8 cellular contexts compared by ENCODE assay signal in genomic region chr1:93909146-93910050, GRCh38. TPM values are rescaled to one million over a fixed set of nuclear protein-coding genes. Genes with fewer than 3 reads are reported as not detected.
DNase-seq lines count a peak whose midpoint lies in the region; ATAC-seq and TF ChIP-seq lines count a peak whose summit lies in the region.

GCLM (minus strand) TSS chr1:93909430; CDS start chr1:93909163, 267 bp downstream.

- DNase-seq in COLO829 (ENCODE audit: low spot score) (peak; percentile 45), HPDE6-E6E7 (ENCODE audit: extremely low spot score) (peak; percentile 84), NOMO-1 (lab: John Stamatoyannopoulos, UW; ENCODE audit: unreplicated experiment in 2 of 2) (peak; percentile 86 to 96), endodermal cell (peak; percentile 98), mesenteric fat pad (ENCODE audit: low spot score) (peak; percentile 98)
- peak; percentile 92 for DNase-seq in activated CD8-positive, alpha-beta memory T cell treated with anti-CD3 and anti-CD28 coated beads, Interleukin-2, amount 10 ng/mL, durations not matched to agents 7 days and 5 days
- DNase-seq in stimulated activated CD8-positive, alpha-beta memory T cell treated with anti-CD3 and anti-CD28 coated beads, Interleukin-15, amount 100 ng/mL, for 24 hours (ENCODE audit: low read depth), result peak; percentile 91

- H3K27ac ChIP-seq in endodermal cell (ENCODE audit: low read depth, low read length), result peak within 1 kb of the TSS; percentile 36

- H3K4me1 ChIP-seq in endodermal cell (ENCODE audit: control insufficient read depth, insufficient read depth, low read length), result no peaks in the 10 kb centered on the region

- peak; percentile 93 for ATAC-seq in GM19463 (IDR thresholded peaks at IDR 0.05; ENCODE audit: unreplicated experiment)
- peak; percentile 94 for ATAC-seq in activated CD8-positive, alpha-beta memory T cell treated with anti-CD3 and anti-CD28 coated beads, Interleukin-2, amount 10 ng/mL, durations not matched to agents 7 days and 5 days

- WGBS in endodermal cell (ENCODE audit: insufficient coverage in 1 of 2, insufficient read length in 1 of 2), 2 experiments, result 0 to 2% methylated on average over 42 to 102 of the region's 102 CpGs

- H3K27ac Mint-ChIP-seq in activated CD8-positive, alpha-beta memory T cell treated with anti-CD3 and anti-CD28 coated beads, Interleukin-2, amount 10 ng/mL, durations not matched to agents 7 days and 5 days, result peak within 1 kb of the TSS; percentile 85
- H3K27ac Mint-ChIP-seq in endodermal cell, result peak within 1 kb of the TSS; percentile 71

- H3K36me3 ChIP-seq in endodermal cell (ENCODE audit: control insufficient read depth, insufficient read depth, low read length), result no peaks in the 10 kb centered on the region

- peaks cover 2% of the 10 kb centered on the region for H3K9me3 Mint-ChIP-seq in activated CD8-positive, alpha-beta memory T cell treated with anti-CD3 and anti-CD28 coated beads, Interleukin-2, amount 10 ng/mL, durations not matched to agents 7 days and 5 days (ENCODE audit: low read depth)
- peaks cover 20% of the 10 kb centered on the region for H3K9me3 Mint-ChIP-seq in endodermal cell

- H3K27me3 ChIP-seq in endodermal cell (ENCODE audit: control insufficient read depth, insufficient read depth, low read length, poor library complexity, severe bottlenecking), result no peaks in the 10 kb centered on the region

- peak within 1 kb of the TSS; percentile 86 for H3K4me3 ChIP-seq in endodermal cell (ENCODE audit: low read length)

- H3K4me3 Mint-ChIP-seq in activated CD8-positive, alpha-beta memory T cell treated with anti-CD3 and anti-CD28 coated beads, Interleukin-2, amount 10 ng/mL, durations not matched to agents 7 days and 5 days, result peak within 1 kb of the TSS; percentile 88
- H3K4me3 Mint-ChIP-seq in endodermal cell, result peak within 1 kb of the TSS; percentile 79

- H3K9ac ChIP-seq in endodermal cell (ENCODE audit: extremely low read depth, low read length, poor library complexity, severe bottlenecking), result peak within 1 kb of the TSS; percentile 49

- H3K27me3 Mint-ChIP-seq in activated CD8-positive, alpha-beta memory T cell treated with anti-CD3 and anti-CD28 coated beads, Interleukin-2, amount 10 ng/mL, durations not matched to agents 7 days and 5 days, result peaks cover 13% of the 10 kb centered on the region
- H3K27me3 Mint-ChIP-seq in endodermal cell (ENCODE audit: insufficient read depth), result peaks cover 24% of the 10 kb centered on the region

- CTCF ChIA-PET in activated CD8-positive, alpha-beta memory T cell treated with anti-CD3 and anti-CD28 coated beads, Interleukin-2, amount 10 ng/mL, durations not matched to agents 7 days and 5 days (lab: Charles Lee), result interaction anchor here (0.7 to 2.7 kb wide), 10 partner anchors 10 to 564 kb away, joined by 3 to 15 read pairs (median 4); partner anchors contain the start of gene DNTTIP2

- peak; percentile 98 for TF ChIP-seq CTCF in endodermal cell (conservative IDR thresholded peaks at IDR 0.05)

- H3K36me3 Mint-ChIP-seq in activated CD8-positive, alpha-beta memory T cell treated with anti-CD3 and anti-CD28 coated beads, Interleukin-2, amount 10 ng/mL, durations not matched to agents 7 days and 5 days, result peaks cover 3% of the 10 kb centered on the region
- H3K36me3 Mint-ChIP-seq in endodermal cell (ENCODE audit: low read depth), result no peaks in the 10 kb centered on the region

- peaks cover 34% of the 10 kb centered on the region for H3K4me1 Mint-ChIP-seq in activated CD8-positive, alpha-beta memory T cell treated with anti-CD3 and anti-CD28 coated beads, Interleukin-2, amount 10 ng/mL, durations not matched to agents 7 days and 5 days
- peaks cover 10% of the 10 kb centered on the region for H3K4me1 Mint-ChIP-seq in endodermal cell

- no peaks in the 10 kb centered on the region for H3K9me3 ChIP-seq in endodermal cell (ENCODE audit: control insufficient read depth, low read length)

RNA-seq across cellular contexts. Expression of gene GCLM, which starts in this region (rescaled TPM):
- 10 to 100 TPM; 24.3 to 25.7 TPM for total RNA-seq in activated CD8-positive, alpha-beta memory T cell treated with anti-CD3 and anti-CD28 coated beads, Interleukin-2, amount 10 ng/mL, durations not matched to agents 7 days and 5 days
- total RNA-seq in endodermal cell (10 to 100 TPM; 14.0 to 19.4 TPM), mesenteric fat pad (81.9 TPM)
- polyA plus RNA-seq in endodermal cell (2013, experiment 1 of 2), result 7.6 TPM
- polyA plus RNA-seq in endodermal cell (2013, experiment 2 of 2), result 8.3 TPM

Comparison
In these comparisons a context has a peak if more than half of its experiments do, and no peak if none do; other contexts are left out.
1. Peak in every context shown above with its lines: DNase-seq, ATAC-seq, H3K4me3 ChIP-seq and H3K27ac ChIP-seq.
2. DNase-seq: peak in every context shown above with its lines; median percentile 98 in endodermal cell; 98 in mesenteric fat pad; 92 in activated CD8-positive, alpha-beta memory T cell treated with anti-CD3 and anti-CD28 coated beads, Interleukin-2, amount 10 ng/mL, durations not matched to agents 7 days and 5 days; 91 in NOMO-1; 91 in stimulated activated CD8-positive, alpha-beta memory T cell treated with anti-CD3 and anti-CD28 coated beads, Interleukin-15, amount 100 ng/mL, for 24 hours; 84 in HPDE6-E6E7; 45 in COLO829.